ENCODE assay signal across 1 cellular context in genomic region chr17:58364270-58364942, GRCh38.
TF ChIP-seq lines count a peak whose summit lies in the region.

No MANE protein-coding gene starts in this region.

TF ChIP-seq in liver, 16 proteins besides CTCF, POLR2A, EP300 and RAD21 (continued from another document):
- TF ChIP-seq FOXA1 (IDR thresholded peaks at IDR 0.05) (no peak), GABPA (IDR thresholded peaks at IDR 0.05 in 1 of 2, conservative IDR thresholded peaks at IDR 0.05 in 1 of 2) (no peak), EGR1 (IDR thresholded peaks at IDR 0.05; ENCODE audit: low read depth in 2 of 2) (no peak), JUND (IDR thresholded peaks at IDR 0.05) (no peak), YY1 (IDR thresholded peaks at IDR 0.05) (no peak), NR2F2 (IDR thresholded peaks at IDR 0.05) (no peak), HNF4A (conservative IDR thresholded peaks at IDR 0.05) (peak; percentile 6 to 32)
- TF ChIP-seq, protein P1, sequence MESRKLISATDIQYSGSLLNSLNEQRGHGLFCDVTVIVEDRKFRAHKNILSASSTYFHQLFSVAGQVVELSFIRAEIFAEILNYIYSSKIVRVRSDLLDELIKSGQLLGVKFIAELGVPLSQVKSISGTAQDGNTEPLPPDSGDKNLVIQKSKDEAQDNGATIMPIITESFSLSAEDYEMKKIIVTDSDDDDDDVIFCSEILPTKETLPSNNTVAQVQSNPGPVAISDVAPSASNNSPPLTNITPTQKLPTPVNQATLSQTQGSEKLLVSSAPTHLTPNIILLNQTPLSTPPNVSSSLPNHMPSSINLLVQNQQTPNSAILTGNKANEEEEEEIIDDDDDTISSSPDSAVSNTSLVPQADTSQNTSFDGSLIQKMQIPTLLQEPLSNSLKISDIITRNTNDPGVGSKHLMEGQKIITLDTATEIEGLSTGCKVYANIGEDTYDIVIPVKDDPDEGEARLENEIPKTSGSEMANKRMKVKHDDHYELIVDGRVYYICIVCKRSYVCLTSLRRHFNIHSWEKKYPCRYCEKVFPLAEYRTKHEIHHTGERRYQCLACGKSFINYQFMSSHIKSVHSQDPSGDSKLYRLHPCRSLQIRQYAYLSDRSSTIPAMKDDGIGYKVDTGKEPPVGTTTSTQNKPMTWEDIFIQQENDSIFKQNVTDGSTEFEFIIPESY (IDR thresholded peaks at IDR 0.05) = no peak
- TF ChIP-seq, protein P2, sequence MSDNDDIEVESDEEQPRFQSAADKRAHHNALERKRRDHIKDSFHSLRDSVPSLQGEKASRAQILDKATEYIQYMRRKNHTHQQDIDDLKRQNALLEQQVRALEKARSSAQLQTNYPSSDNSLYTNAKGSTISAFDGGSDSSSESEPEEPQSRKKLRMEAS (IDR thresholded peaks at IDR 0.05) = no peak
